11 cellular contexts compared by ENCODE assay signal in the genomic region with DNA sequence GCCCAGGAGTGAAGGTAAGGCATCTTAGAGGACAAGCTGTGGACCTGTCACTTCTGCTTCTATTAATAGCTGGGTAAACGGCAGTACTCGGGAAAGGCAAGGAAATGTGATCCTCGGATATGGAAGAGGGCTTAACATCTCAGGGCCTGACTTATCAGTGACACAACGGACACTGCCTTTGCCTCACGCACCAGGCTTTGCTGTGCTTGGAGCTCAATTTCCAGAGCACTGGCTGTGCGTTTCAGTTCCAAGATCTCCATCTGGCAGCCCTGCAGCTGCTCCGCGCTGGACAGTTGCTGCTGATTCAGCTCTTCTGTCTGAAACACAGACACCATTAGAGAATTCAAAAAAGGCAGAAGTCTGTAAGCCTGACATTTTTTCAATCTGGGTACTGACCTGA. TPM values are rescaled to one million over a fixed set of nuclear protein-coding genes. Genes with fewer than 3 reads are reported as not detected.
A peak's percentile ranks its signal among the peaks of the same experiment; 100 is the strongest.
DNase-seq lines count a peak whose midpoint lies in the region; ATAC-seq lines count a peak whose summit lies in the region.
"Had no signal": no experiment of that assay in that cellular context is flagged by ENCODE, and none has a peak within 500 bp of the region (broad histone marks: within the 10 kb centered on the region; RNA-seq: fewer than 3 reads in every experiment).

No MANE protein-coding gene starts in this region.

- H3K9ac ChIP-seq in endocrine pancreas (ENCODE audit: control insufficient read depth, insufficient read depth, low read length): no peak overlapping the region

- no peaks in the 10 kb centered on the region for H3K9me3 ChIP-seq in endocrine pancreas (ENCODE audit: control insufficient read depth, low read length)

- peak; percentile 33 for DNase-seq in NCI-H2227 treated with DMSO at 0.1 percent for 48 hours (lab: John Stamatoyannopoulos, UW)
- DNase-seq in posterior cingulate gyrus: peak in 8 of 10 donors; percentile 11 to 92 (median 25)
- DNase-seq in NCI-H446 treated with DMSO at 0.1 percent for 48 hours (lab: John Stamatoyannopoulos, UW): no peak
- no peak for DNase-seq in H4 (ENCODE audit: low spot score)
- DNase-seq: activated CD4-positive, alpha-beta T cell treated with anti-CD3 and anti-CD28 coated beads for 4 hours; activated naive CD4-positive, alpha-beta T cell treated with anti-CD3 and anti-CD28 coated beads for 36 hours; DMS79 treated with DMSO at 0.1 percent for 48 hours; NCI-H1436 had no signal

- H3K36me3 ChIP-seq in endocrine pancreas (ENCODE audit: control insufficient read depth, insufficient read depth, low read length): no peaks in the 10 kb centered on the region

- H3K4me1 ChIP-seq in endocrine pancreas (ENCODE audit: control insufficient read depth, insufficient read depth, low read length): no peaks in the 10 kb centered on the region

- no peak for ATAC-seq in GM21447 (IDR thresholded peaks at IDR 0.05; ENCODE audit: unreplicated experiment)
- ATAC-seq: Panc1 had no signal

- peak overlapping the region; percentile 40 for H3K4me3 ChIP-seq in endocrine pancreas (ENCODE audit: control insufficient read depth, insufficient read depth, low read length)

- intact Hi-C loops in posterior cingulate gyrus (cut with DNase I): no loop called here

- H3K27me3 ChIP-seq in endocrine pancreas (ENCODE audit: control insufficient read depth, insufficient read depth, low read length): no peaks in the 10 kb centered on the region

RNA-seq across cellular contexts. Expression of a gene that starts 3.5 kb away (rescaled TPM):
- not detected in 2 replicates for total RNA-seq in H4 (2014; rRNA removed; shearing (Covaris generic))
- total RNA-seq: activated naive CD4-positive, alpha-beta T cell treated with anti-CD3 and anti-CD28 coated beads for 36 hours had no signal

RNA-seq across cellular contexts. Expression of a gene that starts 13.4 kb away (rescaled TPM):
- not detected in 2 replicates for total RNA-seq in H4 (2014; rRNA removed; shearing (Covaris generic))
- total RNA-seq: activated naive CD4-positive, alpha-beta T cell treated with anti-CD3 and anti-CD28 coated beads for 36 hours had no signal

RNA-seq across cellular contexts. Expression of a gene that starts 13.8 kb away (rescaled TPM):
- total RNA-seq in H4 (2014; rRNA removed; shearing (Covaris generic)): 0.18 TPM in 1 of 2 replicates, not detected in the other
- total RNA-seq: activated naive CD4-positive, alpha-beta T cell treated with anti-CD3 and anti-CD28 coated beads for 36 hours had no signal

RNA-seq across cellular contexts. Expression of a gene that starts 19.1 kb away (rescaled TPM):
- total RNA-seq in H4 (2014; rRNA removed; shearing (Covaris generic)): not detected in 2 replicates
- total RNA-seq: activated naive CD4-positive, alpha-beta T cell treated with anti-CD3 and anti-CD28 coated beads for 36 hours had no signal

RNA-seq across cellular contexts. Expression of a gene that starts 28.3 kb away (rescaled TPM):
- not detected in 2 replicates for total RNA-seq in H4 (2014; rRNA removed; shearing (Covaris generic))
- total RNA-seq: activated naive CD4-positive, alpha-beta T cell treated with anti-CD3 and anti-CD28 coated beads for 36 hours had no signal

Comparison
In these comparisons a context has a peak if more than half of its experiments do, and no peak if none do; other contexts are left out.
1. DNase-seq: peak in NCI-H2227 treated with DMSO at 0.1 percent for 48 hours (single experiment) and posterior cingulate gyrus (8 of 10); none in NCI-H446 treated with DMSO at 0.1 percent for 48 hours (single experiment) and H4 (single experiment).